8 cellular contexts compared by ENCODE assay signal in genomic region chr2:216108967-216109921, GRCh38. TPM values are rescaled to one million over a fixed set of nuclear protein-coding genes. Genes with fewer than 3 reads are reported as not detected.
DNase-seq lines count a peak whose midpoint lies in the region; ATAC-seq and TF ChIP-seq lines count a peak whose summit lies in the region.

Gene XRCC5, plus strand, starts transcription at chr2:216109348. Its CDS starts 89 bp downstream, at chr2:216109437.

- H3K9me3 ChIP-seq in WERI-Rb-1 (ENCODE audit: severe bottlenecking) (no peaks in the 10 kb centered on the region), breast epithelium (no peaks in the 10 kb centered on the region), iPS-18a (ENCODE audit: control insufficient read depth, low read depth, low read length) (no peaks in the 10 kb centered on the region), skeletal muscle satellite cell (replicated peaks; ENCODE audit: low read length) (no peaks in the 10 kb centered on the region)

- H3K36me3 ChIP-seq in WERI-Rb-1 (peaks cover 45% of the 10 kb centered on the region), breast epithelium (no peaks in the 10 kb centered on the region), iPS-18a (ENCODE audit: control insufficient read depth, low read depth, low read length) (peaks cover 40% of the 10 kb centered on the region), skeletal muscle satellite cell (ENCODE audit: insufficient read depth, low read length) (peaks cover 39% of the 10 kb centered on the region)

- peaks cover 0 to 14% of the 10 kb centered on the region in 2 donors for H3K4me1 ChIP-seq in breast epithelium
- peaks cover 23% of the 10 kb centered on the region for H3K4me1 ChIP-seq in iPS-18a (ENCODE audit: control insufficient read depth, low read depth, low read length)
- peaks cover 27% of the 10 kb centered on the region for H3K4me1 ChIP-seq in skeletal muscle satellite cell (ENCODE audit: control insufficient read depth, insufficient read depth, low read length)

- peak; percentile 47 for TF ChIP-seq POLR2A in breast epithelium (IDR thresholded peaks at IDR 0.05)

- DNase-seq in ACHN (peak; percentile 97), NCI-H2227 treated with DMSO at 0.1 percent for 48 hours (lab: John Stamatoyannopoulos, UW) (peak; percentile 99), WERI-Rb-1 (peak; percentile 96), breast epithelium (ENCODE audit: low spot score in 2 of 2) (peak; percentile 93 to 97)

- ATAC-seq in GM18909 (IDR thresholded peaks at IDR 0.05; ENCODE audit: poor library complexity, unreplicated experiment) (peak; percentile 52), HG03159 (IDR thresholded peaks at IDR 0.05; ENCODE audit: unreplicated experiment) (peak; percentile 54)

- H3K4me3 ChIP-seq in WERI-Rb-1 (ENCODE audit: low read depth, low read length) (peak within 1 kb of the TSS; percentile 70), breast epithelium (peak within 1 kb of the TSS; percentile 76 to 92 (median 79)), iPS-18a (ENCODE audit: low read length) (peak within 1 kb of the TSS; percentile 97), skeletal muscle satellite cell (ENCODE audit: low read length) (peak within 1 kb of the TSS; percentile 92)

- H3K27ac ChIP-seq in WERI-Rb-1 (peak within 1 kb of the TSS; percentile 95), breast epithelium (peak within 1 kb of the TSS; percentile 91 to 94), iPS-18a (ENCODE audit: low read length) (peak within 1 kb of the TSS; percentile 74)

- in situ Hi-C loops in ACHN (cut with HindIII; ENCODE audit: low pct_ligation_motif_present, low pct_unique_long_range_greater_than_20kb, low sequenced_read_pairs) = no loop called here

- H3K27me3 ChIP-seq in WERI-Rb-1 (ENCODE audit: insufficient read depth, low read depth, severe bottlenecking) (no peaks in the 10 kb centered on the region), breast epithelium (no peaks in the 10 kb centered on the region), iPS-18a (ENCODE audit: control insufficient read depth, insufficient read depth, low read length) (no peaks in the 10 kb centered on the region), skeletal muscle satellite cell (ENCODE audit: control insufficient read depth, insufficient read depth, low read length) (no peaks in the 10 kb centered on the region)

- intact Hi-C loops in breast epithelium (cut with DNase I; ENCODE audit: low total_unique reads) = loop anchor here (10.0 kb wide), 1 partner anchor 556 kb away; no protein-coding TSS in a partner anchor

- peak within 1 kb of the TSS; percentile 87 for H3K4me2 ChIP-seq in skeletal muscle satellite cell (ENCODE audit: low read length)

- H3K9ac ChIP-seq in iPS-18a (ENCODE audit: low read length) (peak within 1 kb of the TSS; percentile 98), skeletal muscle satellite cell (ENCODE audit: low read depth, low read length) (peak within 1 kb of the TSS; percentile 98)

- TF ChIP-seq CTCF in WERI-Rb-1 (IDR thresholded peaks at IDR 0.05; ENCODE audit: low read depth, low read length) (no peak), breast epithelium (IDR thresholded peaks at IDR 0.05) (no peak)

RNA-seq across cellular contexts. Expression of gene XRCC5, which starts in this region (rescaled TPM):
- 100 to 1,000 TPM; 134 to 227 (median 188) TPM for total RNA-seq in breast epithelium
- 241 and 250 TPM in 2 replicates for total RNA-seq in skeletal muscle satellite cell (2012; rRNA removed)

Comparison
In these comparisons a context has a peak if more than half of its experiments do, and no peak if none do; other contexts are left out.
1. Peak in every context shown above with its lines: DNase-seq, ATAC-seq, H3K4me3 ChIP-seq and H3K27ac ChIP-seq.